Comparison of ENCODE assay signal across 9 cellular contexts in the genomic region with DNA sequence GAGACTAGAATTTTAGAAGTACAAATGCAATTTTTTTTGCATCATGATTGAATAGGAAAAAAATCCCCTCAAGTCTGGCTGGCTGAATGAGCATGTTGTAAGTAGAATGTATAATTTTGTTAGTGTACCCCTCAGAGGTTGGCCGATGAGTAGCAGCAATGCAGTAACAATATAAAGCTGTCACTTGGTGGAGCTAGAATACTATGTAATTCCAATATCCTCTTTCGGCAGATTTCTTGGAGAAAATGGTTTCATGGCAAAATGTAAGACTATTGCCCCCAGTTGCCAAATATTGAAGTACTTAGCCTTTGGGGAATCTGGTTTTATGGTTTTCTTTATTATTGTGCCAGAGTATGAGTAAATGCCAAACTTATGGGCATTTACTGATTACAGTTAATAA. TPM values are rescaled to one million over a fixed set of nuclear protein-coding genes. Genes with fewer than 3 reads are reported as not detected.
A peak's percentile ranks its signal among the peaks of the same experiment; 100 is the strongest.
DNase-seq lines count a peak whose midpoint lies in the region; ATAC-seq and TF ChIP-seq lines count a peak whose summit lies in the region.
"Had no signal": no experiment of that assay in that cellular context is flagged by ENCODE, and none has a peak within 500 bp of the region (broad histone marks: within the 10 kb centered on the region; RNA-seq: fewer than 3 reads in every experiment).

No MANE protein-coding gene starts in this region.

- H2AK5ac ChIP-seq in mesenchymal stem cell (ENCODE audit: low read length, severe bottlenecking), result no peak overlapping the region

- no peaks in the 10 kb centered on the region for H3K27me3 Mint-ChIP-seq in activated T-cell treated with anti-CD3 and anti-CD28 coated beads, Interleukin-2, amount 50 U/mL, for 24 hours
- H3K27me3 Mint-ChIP-seq: memory B cell had no signal

- H2AFZ ChIP-seq in mesenchymal stem cell (ENCODE audit: low read depth, low read length), result no peak overlapping the region

- H3K9me3 Mint-ChIP-seq in activated T-cell treated with anti-CD3 and anti-CD28 coated beads, Interleukin-2, amount 50 U/mL, for 24 hours, result no peaks in the 10 kb centered on the region
- H3K9me3 Mint-ChIP-seq: memory B cell had no signal

- no peak overlapping the region for H3K4me2 ChIP-seq in mesenchymal stem cell (ENCODE audit: low read length, poor library complexity, severe bottlenecking)

- H3K4me3 Mint-ChIP-seq in activated T-cell treated with anti-CD3 and anti-CD28 coated beads, Interleukin-2, amount 50 U/mL, for 24 hours, result no peak overlapping the region
- H3K4me3 Mint-ChIP-seq: memory B cell had no signal

- H2BK15ac ChIP-seq in mesenchymal stem cell (ENCODE audit: low read depth, poor library complexity, severe bottlenecking), result no peak overlapping the region

- no peak overlapping the region for H3K23ac ChIP-seq in mesenchymal stem cell (ENCODE audit: low read length in 2 of 2)

- H3K27me3 ChIP-seq in body of pancreas, result no peaks in the 10 kb centered on the region
- peaks cover 0 to 2% of the 10 kb centered on the region in 2 experiments for H3K27me3 ChIP-seq in mesenchymal stem cell (ENCODE audit: control insufficient read depth in 1 of 2, insufficient read depth in 1 of 2, low read length in 2 of 2)

- H3K9ac ChIP-seq in mesenchymal stem cell (ENCODE audit: low read length), result no peak overlapping the region

- H3K36me3 Mint-ChIP-seq in activated T-cell treated with anti-CD3 and anti-CD28 coated beads, Interleukin-2, amount 50 U/mL, for 24 hours (ENCODE audit: low read depth), result no peaks in the 10 kb centered on the region

- no peak for TF ChIP-seq POLR2A in body of pancreas (IDR thresholded peaks at IDR 0.05)

- H3K4me1 ChIP-seq in body of pancreas (peaks cover 7% of the 10 kb centered on the region), mesenchymal stem cell (ENCODE audit: control insufficient read depth, insufficient read depth, low read depth, low read length) (no peaks in the 10 kb centered on the region)

- no peak overlapping the region for H3K27ac ChIP-seq in body of pancreas
- H3K27ac ChIP-seq in mesenchymal stem cell (ENCODE audit: low read length, poor library complexity, severe bottlenecking), result no peak overlapping the region

- TF ChIP-seq CTCF in GM12864 (IDR thresholded peaks at IDR 0.05; ENCODE audit: low read depth, low read length, missing control alignments) (peak; percentile 14), body of pancreas (IDR thresholded peaks at IDR 0.05) (peak in 6 of 7 experiments; percentile 45 to 77 (median 70))

- H2BK120ac ChIP-seq in mesenchymal stem cell (ENCODE audit: low read depth, low read length), result no peak overlapping the region

- ATAC-seq in body of pancreas, result peak; percentile 78
- no peak for ATAC-seq in HG03457 (IDR thresholded peaks at IDR 0.05; ENCODE audit: unreplicated experiment)

- DNase-seq in GM12864 (ENCODE audit: low read depth) (no peak), NAMALWA (ENCODE audit: low spot score) (peak; percentile 15), body of pancreas (peak in 1 of 4 donors; percentile 8), mesenchymal stem cell (peak; percentile 8)
- DNase-seq in activated T-cell treated with anti-CD3 and anti-CD28 coated beads, Interleukin-2, amount 50 U/mL, for 24 hours, result no peak
- DNase-seq in activated naive CD4-positive, alpha-beta T cell treated with Interleukin-2 at 50 U/mL for 16 hours, result no peak
- no peak for DNase-seq in activated CD8-positive, alpha-beta memory T cell treated with anti-CD3 and anti-CD28 coated beads, Interleukin-2, amount 50 U/mL, for 4 hours

- H3K27ac Mint-ChIP-seq in activated T-cell treated with anti-CD3 and anti-CD28 coated beads, Interleukin-2, amount 50 U/mL, for 24 hours, result no peak overlapping the region
- H3K27ac Mint-ChIP-seq: memory B cell had no signal

- no peak overlapping the region for H4K8ac ChIP-seq in mesenchymal stem cell (ENCODE audit: low read length)

- no peak overlapping the region for H3K4me3 ChIP-seq in GM12864 (ENCODE audit: low read depth, low read length)
- no peak overlapping the region for H3K4me3 ChIP-seq in body of pancreas
- H3K4me3 ChIP-seq in mesenchymal stem cell (ENCODE audit: insufficient read depth in 1 of 2, low read depth in 1 of 2, low read length in 2 of 2), result no peak overlapping the region

- H3K36me3 ChIP-seq in body of pancreas (replicated peaks in 1 of 2; ENCODE audit: insufficient read depth in 1 of 2, low read depth in 2 of 2) (no peaks in the 10 kb centered on the region), mesenchymal stem cell (ENCODE audit: control insufficient read depth in 1 of 2, insufficient read depth in 2 of 2, low read depth in 1 of 2, low read length in 2 of 2) (no peaks in the 10 kb centered on the region)

- no peak overlapping the region for H3K14ac ChIP-seq in mesenchymal stem cell (ENCODE audit: low read length in 2 of 2)

- no peak overlapping the region for H2BK5ac ChIP-seq in mesenchymal stem cell (ENCODE audit: low read depth, low read length, poor library complexity, severe bottlenecking)

- no peak overlapping the region for H4K91ac ChIP-seq in mesenchymal stem cell (ENCODE audit: low read length)

- H3K9me3 ChIP-seq in body of pancreas (no peaks in the 10 kb centered on the region), mesenchymal stem cell (ENCODE audit: control insufficient read depth, low read length) (no peaks in the 10 kb centered on the region)

- intact Hi-C loops in body of pancreas (cut with DNase I), result no loop called here

- H3K4me1 Mint-ChIP-seq in activated T-cell treated with anti-CD3 and anti-CD28 coated beads, Interleukin-2, amount 50 U/mL, for 24 hours (ENCODE audit: low read depth), result no peaks in the 10 kb centered on the region
- H3K4me1 Mint-ChIP-seq: memory B cell had no signal

- 1 to 10% methylated on average over 2 of the region's 2 CpGs for WGBS in body of pancreas, 2 donors
- 53% methylated on average over 2 of the region's 2 CpGs for WGBS in mesenchymal stem cell

- no peak overlapping the region for H2BK12ac ChIP-seq in mesenchymal stem cell (ENCODE audit: low read length in 2 of 2)

- H3K4ac ChIP-seq in mesenchymal stem cell (ENCODE audit: low read depth in 1 of 2, low read length in 2 of 2), result no peak overlapping the region

- H3K79me1 ChIP-seq in mesenchymal stem cell (replicated peaks; ENCODE audit: low read length, poor library complexity, severe bottlenecking), result no peaks in the 10 kb centered on the region

- no peak overlapping the region for H3K18ac ChIP-seq in mesenchymal stem cell (ENCODE audit: low read depth in 1 of 2, low read length in 2 of 2)

RNA-seq across cellular contexts. Expression of a gene that starts 39.8 kb away (rescaled TPM):
- total RNA-seq in body of pancreas, result 1 to 10 TPM in 1 of 2 donors, not detected in 1; 2.0 TPM
- 2.2 TPM for polyA plus RNA-seq in mesenchymal stem cell (2013, experiment 1 of 2)
- 2.4 TPM for polyA plus RNA-seq in mesenchymal stem cell (2013, experiment 2 of 2)

Comparison
In these comparisons a context has a peak if more than half of its experiments do, and no peak if none do; other contexts are left out.
1. DNase-seq: peak in NAMALWA (single experiment) and mesenchymal stem cell (single experiment); none in GM12864 (single experiment), activated T-cell treated with anti-CD3 and anti-CD28 coated beads, Interleukin-2, amount 50 U/mL, for 24 hours (single experiment), activated naive CD4-positive, alpha-beta T cell treated with Interleukin-2 at 50 U/mL for 16 hours (single experiment) and activated CD8-positive, alpha-beta memory T cell treated with anti-CD3 and anti-CD28 coated beads, Interleukin-2, amount 50 U/mL, for 4 hours (single experiment).